In genomic region chr7:37408241-37408884, GRCh38 we compare ENCODE assay signal across 9 cellular contexts. TPM values are rescaled to one million over a fixed set of nuclear protein-coding genes. Genes with fewer than 3 reads are reported as not detected.
DNase-seq lines count a peak whose midpoint lies in the region; ATAC-seq and TF ChIP-seq lines count a peak whose summit lies in the region.
"Had no signal": no experiment of that assay in that cellular context is flagged by ENCODE, and none has a peak within 500 bp of the region (broad histone marks: within the 10 kb centered on the region; RNA-seq: fewer than 3 reads in every experiment).

No MANE protein-coding gene starts in this region.

- no peak for TF ChIP-seq CTCF in coronary artery (IDR thresholded peaks at IDR 0.05)

- H3K4me3 ChIP-seq in coronary artery = no peak overlapping the region

- peak; percentile 38 for ATAC-seq in GM18498 (IDR thresholded peaks at IDR 0.05; ENCODE audit: unreplicated experiment)
- peak; percentile 30 for ATAC-seq in HG03139 (IDR thresholded peaks at IDR 0.05; ENCODE audit: unreplicated experiment)

- no peak overlapping the region for H3K27ac ChIP-seq in coronary artery
- H3K27ac ChIP-seq: epithelial cell of prostate had no signal

- peak; percentile 45 to 47 for DNase-seq in activated CD4-positive, alpha-beta T cell treated with anti-CD3 and anti-CD28 coated beads for 4 hours
- DNase-seq in lung microvascular endothelial cell (ENCODE audit: low read depth in 2 of 2) (peak; percentile 50 to 84), OCI-M2 (lab: John Stamatoyannopoulos, UW; ENCODE audit: unreplicated experiment) (no peak), 8988T (no peak), coronary artery (ENCODE audit: low spot score) (no peak), NCI-H1105 (lab: John Stamatoyannopoulos, UW) (no peak)

RNA-seq across cellular contexts. Expression of gene ELMO1, which starts 40.3 kb away (rescaled TPM):
- total RNA-seq in lung microvascular endothelial cell = 30.7 and 36.5 TPM in 2 replicates

Comparison
In these comparisons a context has a peak if more than half of its experiments do, and no peak if none do; other contexts are left out.
1. DNase-seq: peak in activated CD4-positive, alpha-beta T cell treated with anti-CD3 and anti-CD28 coated beads for 4 hours (2 of 2) and lung microvascular endothelial cell (2 of 2); none in OCI-M2 (single experiment), 8988T (single experiment), coronary artery (single experiment) and NCI-H1105 (single experiment).